ENCODE assay signal across 6 cellular contexts in the genomic region with DNA sequence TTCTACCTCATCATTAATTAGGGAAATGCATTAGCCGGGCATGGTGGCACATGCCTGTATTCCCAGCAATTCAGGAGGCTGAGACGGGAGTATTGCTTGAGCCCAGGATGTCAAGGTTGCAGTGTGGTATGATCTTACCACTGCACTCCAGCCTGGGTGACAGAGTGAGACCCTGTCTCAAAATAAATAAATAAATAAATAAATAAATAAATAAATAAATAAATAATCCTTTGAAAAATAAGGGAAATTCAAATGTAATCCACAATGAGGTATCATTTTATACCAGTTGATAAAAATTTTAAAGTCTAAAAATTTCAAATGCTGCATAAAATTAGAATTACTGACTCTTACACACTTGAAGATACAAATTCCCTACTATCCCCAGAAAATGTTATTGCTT.
"Had no signal": no experiment of that assay in that cellular context is flagged by ENCODE, and none has a peak within 500 bp of the region (broad histone marks: within the 10 kb centered on the region; RNA-seq: fewer than 3 reads in every experiment).

No MANE protein-coding gene starts in this region.

- ATAC-seq: GM12878 had no signal

- DNase-seq: GDM1, GF-D8 had no signal

- H3K4me3 ChIP-seq: GM12878 had no signal

- FAIRE-seq: GM12878, GM12891, GM12892, GM18507 had no signal
